In the genomic region with DNA sequence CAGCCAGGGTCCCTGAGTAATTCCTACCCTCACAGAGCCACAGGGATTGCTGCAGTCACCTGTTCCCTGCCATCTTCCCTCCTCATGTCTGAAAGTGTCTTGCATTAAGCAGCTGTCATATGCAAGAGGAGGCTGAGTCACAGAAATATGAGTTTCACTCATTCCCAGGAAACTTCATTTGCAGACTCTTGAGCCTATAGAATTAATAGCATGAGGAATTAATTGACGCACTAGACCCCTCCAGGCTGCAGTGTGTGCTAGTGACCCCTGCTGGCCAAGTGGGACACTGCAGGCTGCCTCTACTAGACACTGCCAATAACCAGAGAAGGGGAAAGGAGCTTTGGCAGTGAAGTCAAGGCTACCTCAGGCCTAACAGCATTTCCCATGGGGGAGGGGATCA, we compare ENCODE assay signal across 8 cellular contexts. TPM values are rescaled to one million over a fixed set of nuclear protein-coding genes. Genes with fewer than 3 reads are reported as not detected.
A peak's percentile ranks its signal among the peaks of the same experiment; 100 is the strongest.
DNase-seq lines count a peak whose midpoint lies in the region; ATAC-seq and TF ChIP-seq lines count a peak whose summit lies in the region.

No MANE protein-coding gene starts in this region.

- peaks cover 20% of the 10 kb centered on the region for H3K4me1 ChIP-seq in foreskin keratinocyte

- TF ChIP-seq CTCF in SU-DHL-6 (IDR thresholded peaks at IDR 0.05; ENCODE audit: insufficient read depth, low read length, poor library complexity, severe bottlenecking): peak; percentile 88
- TF ChIP-seq CTCF in foreskin keratinocyte (conservative IDR thresholded peaks at IDR 0.05): peak; percentile 84

- H3K27me3 ChIP-seq in SU-DHL-6 (ENCODE audit: low read length) (no peaks in the 10 kb centered on the region), foreskin keratinocyte (no peaks in the 10 kb centered on the region)

- no peak overlapping the region for H3K4me3 ChIP-seq in SU-DHL-6 (ENCODE audit: insufficient read depth, low read length, poor library complexity, severe bottlenecking)

- no peak overlapping the region for H3K4me2 ChIP-seq in SU-DHL-6 (ENCODE audit: low read depth, low read length, poor library complexity, severe bottlenecking)

- H4K20me1 ChIP-seq in SU-DHL-6 (ENCODE audit: low read depth, low read length): no peaks in the 10 kb centered on the region

- H3K36me3 ChIP-seq in SU-DHL-6 (ENCODE audit: low read length): no peaks in the 10 kb centered on the region

- no peaks in the 10 kb centered on the region for H3K79me2 ChIP-seq in SU-DHL-6 (ENCODE audit: insufficient read depth, low read length)

- no peaks in the 10 kb centered on the region for H3K9me2 ChIP-seq in SU-DHL-6 (replicated peaks; ENCODE audit: insufficient read depth, low read length)

- H3K27ac ChIP-seq in SU-DHL-6 (ENCODE audit: low read depth, low read length) (no peak overlapping the region), foreskin keratinocyte (no peak overlapping the region)

- H3K9me3 ChIP-seq in SU-DHL-6 (ENCODE audit: insufficient read depth, low read length): no peaks in the 10 kb centered on the region

- H3F3A ChIP-seq in SU-DHL-6 (ENCODE audit: insufficient read depth): no peaks in the 10 kb centered on the region

- ATAC-seq in foreskin keratinocyte: peak; percentile 50
- no peak for ATAC-seq in GM18870 (IDR thresholded peaks at IDR 0.05; ENCODE audit: unreplicated experiment)

- H2AFZ ChIP-seq in SU-DHL-6 (ENCODE audit: low read depth, low read length, severe bottlenecking): no peak overlapping the region

- peak; percentile 59 for DNase-seq in activated CD4-positive, alpha-beta T cell treated with anti-CD3 and anti-CD28 coated beads for 48 hours
- no peak for DNase-seq in activated CD4-positive, alpha-beta T cell treated with anti-CD3 and anti-CD28 coated beads for 4 hours
- peak; percentile 44 to 66 for DNase-seq in foreskin keratinocyte
- DNase-seq in stimulated activated CD8-positive, alpha-beta memory T cell treated with anti-CD3 and anti-CD28 coated beads, Interleukin-2, amount 100 ng/mL, for 48 hours (ENCODE audit: low read depth in 2 of 2): peak; percentile 12
- DNase-seq in NCI-H1417 treated with DMSO at 0.1 percent for 48 hours (lab: John Stamatoyannopoulos, UW): no peak
- DNase-seq in NCI-H1105 treated with DMSO at 0.1 percent for 48 hours (lab: John Stamatoyannopoulos, UW): no peak

- no peak overlapping the region for H3K9ac ChIP-seq in SU-DHL-6 (ENCODE audit: low read length)

RNA-seq across cellular contexts. Expression of a gene that starts 50.6 kb away (rescaled TPM):
- not detected in 2 replicates for total RNA-seq in foreskin keratinocyte
- polyA plus RNA-seq in foreskin keratinocyte: not detected in 2 replicates

Comparison
In these comparisons a context has a peak if more than half of its experiments do, and no peak if none do; other contexts are left out.
1. DNase-seq: peak in activated CD4-positive, alpha-beta T cell treated with anti-CD3 and anti-CD28 coated beads for 48 hours (single experiment), foreskin keratinocyte (2 of 2) and stimulated activated CD8-positive, alpha-beta memory T cell treated with anti-CD3 and anti-CD28 coated beads, Interleukin-2, amount 100 ng/mL, for 48 hours (2 of 2); none in activated CD4-positive, alpha-beta T cell treated with anti-CD3 and anti-CD28 coated beads for 4 hours (0 of 2), NCI-H1417 treated with DMSO at 0.1 percent for 48 hours (single experiment) and NCI-H1105 treated with DMSO at 0.1 percent for 48 hours (single experiment).